ENCODE assay signal across 8 cellular contexts in the genomic region with DNA sequence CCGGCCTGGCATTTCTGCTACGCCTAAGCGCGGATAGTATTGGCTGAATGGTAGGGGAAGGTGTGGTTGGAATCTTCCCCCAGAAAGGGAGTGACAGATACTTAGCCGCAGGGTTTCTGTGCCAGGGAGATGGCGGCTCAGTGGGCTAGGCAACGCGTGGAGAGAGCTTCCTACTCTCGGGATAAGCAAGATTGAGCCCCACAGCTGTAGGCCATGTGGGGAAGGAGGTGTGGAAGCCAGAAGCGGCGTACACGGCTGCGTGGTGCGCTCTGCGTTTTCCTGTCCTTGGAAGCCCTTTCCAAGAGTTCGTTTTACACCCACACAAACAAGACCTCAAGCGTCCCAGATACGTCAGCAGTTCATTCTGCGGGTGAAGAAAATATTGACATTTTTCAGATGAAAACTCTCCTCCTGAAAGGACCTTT. TPM values are rescaled to one million over a fixed set of nuclear protein-coding genes. Genes with fewer than 3 reads are reported as not detected.
A peak's percentile ranks its signal among the peaks of the same experiment; 100 is the strongest.
DNase-seq lines count a peak whose midpoint lies in the region; ATAC-seq and TF ChIP-seq lines count a peak whose summit lies in the region.

No MANE protein-coding gene starts in this region.

- no peak overlapping the region for H3K4me2 ChIP-seq in OCI-LY7 (ENCODE audit: low read length)

- H3K79me2 ChIP-seq in OCI-LY7 (ENCODE audit: insufficient read depth, low read depth, low read length), result no peaks in the 10 kb centered on the region

- H3K36me3 Mint-ChIP-seq in activated naive CD4-positive, alpha-beta T cell treated with anti-CD3 and anti-CD28 coated beads, Interleukin-2, amount 50 U/mL, for 24 hours, result no peaks in the 10 kb centered on the region

- H3K9me2 ChIP-seq in OCI-LY7 (ENCODE audit: insufficient read depth, low read length), result no peaks in the 10 kb centered on the region

- H3K4me1 ChIP-seq in heart left ventricle (peaks cover 0 to 24% (median 8%) of the 10 kb centered on the region in 12 donors), OCI-LY7 (ENCODE audit: insufficient read depth, low read length, poor library complexity, severe bottlenecking) (no peaks in the 10 kb centered on the region)

- no peak for TF ChIP-seq CTCF in heart left ventricle (IDR thresholded peaks at IDR 0.05)
- TF ChIP-seq CTCF in OCI-LY7 (conservative IDR thresholded peaks at IDR 0.05; ENCODE audit: low read length), result no peak

- H3K4me1 Mint-ChIP-seq in activated naive CD4-positive, alpha-beta T cell treated with anti-CD3 and anti-CD28 coated beads, Interleukin-2, amount 50 U/mL, for 24 hours, result peaks cover 21% of the 10 kb centered on the region

- POLR2A ChIA-PET in OCI-LY7 (lab: Charles Lee), result no interaction called here

- DNase-seq in Ammon's horn (ENCODE audit: low spot score) (peak; percentile 40), RPMI7951 (ENCODE audit: low read depth) (peak; percentile 80), heart left ventricle (peak; percentile 23 to 65 (median 52)), pons (ENCODE audit: low spot score) (peak; percentile 24), OCI-LY7 (ENCODE audit: low spot score) (no peak)

- H3K27ac ChIP-seq in heart left ventricle (peak overlapping the region; percentile 70 to 95 (median 92)), OCI-LY7 (ENCODE audit: low read depth, low read length, poor library complexity, severe bottlenecking) (no peak overlapping the region)

- peaks cover 6% of the 10 kb centered on the region for H3K27me3 Mint-ChIP-seq in activated naive CD4-positive, alpha-beta T cell treated with anti-CD3 and anti-CD28 coated beads, Interleukin-2, amount 50 U/mL, for 24 hours

- BruUV-seq in OCI-LY7 (replicated peaks; lab: Mats Ljungman, UMichigan), result no TSS peak

- H3K27ac Mint-ChIP-seq in activated naive CD4-positive, alpha-beta T cell treated with anti-CD3 and anti-CD28 coated beads, Interleukin-2, amount 50 U/mL, for 24 hours, result peak overlapping the region; percentile 85

- no peak overlapping the region for H2AFZ ChIP-seq in OCI-LY7 (ENCODE audit: low read length)

- H3K4me3 Mint-ChIP-seq in activated naive CD4-positive, alpha-beta T cell treated with anti-CD3 and anti-CD28 coated beads, Interleukin-2, amount 50 U/mL, for 24 hours, result peak overlapping the region; percentile 96

- 0 to 1% (median 0%) methylated on average over 19 of the region's 19 CpGs for WGBS in heart left ventricle, 4 donors

- H3K9me3 Mint-ChIP-seq in activated naive CD4-positive, alpha-beta T cell treated with anti-CD3 and anti-CD28 coated beads, Interleukin-2, amount 50 U/mL, for 24 hours, result no peaks in the 10 kb centered on the region

- no peaks in the 10 kb centered on the region for H4K20me1 ChIP-seq in OCI-LY7 (ENCODE audit: insufficient read depth, low read length)

- H3K4me3 ChIP-seq in heart left ventricle (peak overlapping the region; percentile 57 to 90 (median 73)), OCI-LY7 (ENCODE audit: low read depth, low read length, poor library complexity, severe bottlenecking) (no peak overlapping the region)

- intact Hi-C loops in heart left ventricle (cut with DNase I), result loop anchor here in 9 of 10 donors (2.0 to 10.0 kb wide), 4 partner anchors 51 to 92 kb away; a partner anchor contains a TSS
- intact Hi-C loops in OCI-LY7 (cut with micrococcal nuclease; ENCODE audit: unreplicated experiment), result no loop called here

- CTCF ChIA-PET in OCI-LY7 (lab: Charles Lee; ENCODE audit: unreplicated experiment), result no interaction called here

- H3K36me3 ChIP-seq in heart left ventricle (no peaks in the 10 kb centered on the region), OCI-LY7 (ENCODE audit: insufficient read depth, low read length) (no peaks in the 10 kb centered on the region)

- peaks cover 0 to 19% (median 0%) of the 10 kb centered on the region in 9 donors for H3K27me3 ChIP-seq in heart left ventricle

- H3K9me3 ChIP-seq in heart left ventricle, result no peaks in the 10 kb centered on the region
- no peaks in the 10 kb centered on the region for H3K9me3 ChIP-seq in OCI-LY7 (ENCODE audit: low read length)

- peak; percentile 30 for ATAC-seq in GM19025 (IDR thresholded peaks at IDR 0.05; ENCODE audit: low read depth, unreplicated experiment)
- ATAC-seq in HG03342 (IDR thresholded peaks at IDR 0.05; ENCODE audit: unreplicated experiment), result peak; percentile 26
- ATAC-seq in heart left ventricle, result peak; percentile 53 to 68 (median 56)

- no peak for TF ChIP-seq POLR2A in heart left ventricle (IDR thresholded peaks at IDR 0.05)

RNA-seq across cellular contexts. Expression of a gene that starts 0.4 kb away (rescaled TPM):
- total RNA-seq in RPMI7951 (2014; rRNA removed; shearing (Covaris generic)), result 24.5 and 25.5 TPM in 2 replicates
- 10 to 100 TPM; 26.8 to 64.5 (median 38.8) TPM for total RNA-seq in heart left ventricle
- 10 to 100 TPM; 21.3 to 53.6 TPM for polyA plus RNA-seq in heart left ventricle
- 0.41 TPM in 1 of 2 replicates, not detected in the other for total RNA-seq in OCI-LY7 (2014; rRNA removed; shearing (Covaris generic))
- not detected in 2 replicates for total RNA-seq in OCI-LY7 (2022)

RNA-seq across cellular contexts. Expression of a gene that starts 50.6 kb away (rescaled TPM):
- 5.7 and 8.8 TPM in 2 replicates for total RNA-seq in RPMI7951 (2014; rRNA removed; shearing (Covaris generic))
- 10 to 100 TPM in 1 of 9 donors, 1 to 10 TPM in 8; 3.4 to 10.2 (median 7.8) TPM for total RNA-seq in heart left ventricle
- 1 to 10 TPM; 2.0 to 3.1 TPM for polyA plus RNA-seq in heart left ventricle
- total RNA-seq in OCI-LY7 (2014; rRNA removed; shearing (Covaris generic)), result 17.7 and 24.4 TPM in 2 replicates
- 26.5 and 28.4 TPM in 2 replicates for total RNA-seq in OCI-LY7 (2022)

Comparison
In these comparisons a context has a peak if more than half of its experiments do, and no peak if none do; other contexts are left out.
1. RNA of a gene that starts 0.4 kb away (total RNA-seq): 26.8 to 64.5 TPM in heart left ventricle and 24.5 to 25.5 TPM in RPMI7951; 0.41 TPM in OCI-LY7; every median in the first group is over 10 times any median in the second.
2. Peak in every context shown above with its lines, with median percentiles within 50 percentile points of each other: ATAC-seq.